23 cellular contexts compared by ENCODE assay signal in the genomic region with DNA sequence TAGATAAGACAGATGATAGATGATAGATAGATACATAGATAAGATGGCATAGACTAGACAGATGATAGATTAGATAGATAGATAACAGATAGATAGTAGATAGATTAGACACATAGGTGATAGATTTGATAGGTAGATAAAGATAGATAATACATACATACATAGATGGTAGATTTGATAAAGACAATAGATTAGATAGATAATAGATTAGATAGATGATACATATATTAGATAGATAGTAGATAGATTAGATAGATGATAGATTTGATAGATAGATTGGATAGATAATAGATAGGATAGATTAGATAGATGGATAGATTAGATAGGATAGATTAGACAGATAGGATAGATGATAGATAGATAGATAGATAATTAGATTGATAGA.
"Had no signal": no experiment of that assay in that cellular context is flagged by ENCODE, and none has a peak within 500 bp of the region (broad histone marks: within the 10 kb centered on the region; RNA-seq: fewer than 3 reads in every experiment).

No MANE protein-coding gene starts in this region.

- H3K27me3 ChIP-seq: neural progenitor cell, neutrophil, right atrium auricular region, right lobe of liver, stomach, testis, thyroid gland, transverse colon, upper lobe of left lung, vagina had no signal

- H3K36me3 ChIP-seq: left ventricle myocardium inferior, neural progenitor cell, neutrophil, right atrium auricular region, right lobe of liver, stomach, thyroid gland, transverse colon, upper lobe of left lung, vagina had no signal

- H3K27ac ChIP-seq: left ventricle myocardium inferior, neural progenitor cell, neutrophil, parathyroid adenoma, right atrium auricular region, right lobe of liver, stomach, testis, thyroid gland, transverse colon, upper lobe of left lung, vagina had no signal

- H3K9ac ChIP-seq: neural progenitor cell, parathyroid adenoma had no signal

- H3K4me1 ChIP-seq: left ventricle myocardium inferior, neural progenitor cell, parathyroid adenoma, right atrium auricular region, right lobe of liver, stomach, testis, thyroid gland, transverse colon, upper lobe of left lung, vagina had no signal

- DNase-seq: islet precursor cell; left ventricle myocardium inferior; naive B cell; natural killer cell; nephron progenitor cell; occipital lobe; right lobe of liver; stimulated activated CD4-positive, alpha-beta T cell treated with anti-CD3 and anti-CD28 coated beads, Interleukin-2, amount 100 ng/mL, for 24 hours; stimulated activated CD4-positive, alpha-beta T cell treated with anti-CD3 and anti-CD28 coated beads, Interleukin-4, amount 100 ng/mL, for 1 hour; stimulated activated naive B cell treated with anti-CD40 and anti-IgM and Interleukin-4, amounts not matched to agents 10 μg/mL and 1 μg/mL and 100 μg/mL, for 72 hours; stimulated activated naive CD8-positive, alpha-beta T cell treated with anti-CD3 and anti-CD28 coated beads, Interleukin-15, Interleukin-2, amounts not matched to agents 100 U/mL and 50 U/mL, for 24 hours; stomach; testis; thyroid gland; transverse colon; upper lobe of left lung had no signal

- H3K9me3 ChIP-seq: neutrophil, right lobe of liver, testis, thyroid gland, transverse colon, vagina had no signal

- H3K4me3 ChIP-seq: left ventricle myocardium inferior, lung, neural progenitor cell, right atrium auricular region, right lobe of liver, smooth muscle cell, stomach, testis, thyroid gland, transverse colon, upper lobe of left lung, vagina had no signal
